ENCODE assay signal across 18 cellular contexts in the genomic region with DNA sequence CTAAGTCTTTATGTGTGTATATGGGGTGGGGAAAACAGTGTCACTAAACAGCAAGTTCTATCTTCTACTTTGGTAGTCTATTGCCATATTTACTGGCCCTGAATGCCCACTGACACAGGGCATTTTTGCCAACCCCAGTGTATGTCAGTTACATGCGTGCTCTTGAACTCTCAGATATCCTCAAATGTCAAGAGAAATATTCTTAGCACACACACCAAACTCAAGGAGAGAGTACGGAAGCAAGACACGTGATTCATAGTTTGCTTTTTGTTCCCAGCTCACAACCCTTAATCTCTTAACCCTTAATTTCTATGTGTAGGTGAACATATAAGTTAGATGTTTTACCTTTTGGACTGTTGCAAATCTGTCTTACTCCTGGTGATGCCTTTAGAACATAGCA. TPM values are rescaled to one million over a fixed set of nuclear protein-coding genes. Genes with fewer than 3 reads are reported as not detected.
DNase-seq lines count a peak whose midpoint lies in the region; ATAC-seq and TF ChIP-seq lines count a peak whose summit lies in the region.
"Had no signal": no experiment of that assay in that cellular context is flagged by ENCODE, and none has a peak within 500 bp of the region (broad histone marks: within the 10 kb centered on the region; RNA-seq: fewer than 3 reads in every experiment).

No MANE protein-coding gene starts in this region.

- H3K9me3 ChIP-seq in CD8-positive, alpha-beta memory T cell (ENCODE audit: low read length), result no peaks in the 10 kb centered on the region
- H3K9me3 ChIP-seq in neutrophil (no peaks in the 10 kb centered on the region), mesenchymal stem cell (ENCODE audit: control insufficient read depth, low read length) (no peaks in the 10 kb centered on the region)
- H3K9me3 ChIP-seq: HAP-1, Peyer's patch, tibial nerve had no signal

- H2BK5ac ChIP-seq in mesenchymal stem cell (ENCODE audit: low read depth, low read length, poor library complexity, severe bottlenecking), result no peak overlapping the region

- peaks cover 66% of the 10 kb centered on the region for H3K4me1 Mint-ChIP-seq in activated CD4-positive, alpha-beta memory T cell treated with anti-CD3 and anti-CD28 coated beads for 36 hours (ENCODE audit: low read depth)
- H3K4me1 Mint-ChIP-seq in activated CD4-positive, alpha-beta memory T cell treated with anti-CD3 and anti-CD28 coated beads, Interleukin-2, amount 10 ng/mL, durations not matched to agents 7 days and 5 days, result peaks cover 39% of the 10 kb centered on the region
- peaks cover 67 to 95% (median 80%) of the 10 kb centered on the region in 3 donors for H3K4me1 Mint-ChIP-seq in CD8-positive, alpha-beta memory T cell
- H3K4me1 Mint-ChIP-seq in central memory CD8-positive, alpha-beta T cell, result peaks cover 65% of the 10 kb centered on the region

- no peak for ATAC-seq in central memory CD8-positive, alpha-beta T cell (replicated peaks; ENCODE audit: extremely low read depth, poor library complexity, severe bottlenecking)

- peaks cover 23% of the 10 kb centered on the region for H3K36me3 Mint-ChIP-seq in activated CD4-positive, alpha-beta memory T cell treated with anti-CD3 and anti-CD28 coated beads for 36 hours
- peaks cover 42% of the 10 kb centered on the region for H3K36me3 Mint-ChIP-seq in activated CD4-positive, alpha-beta memory T cell treated with anti-CD3 and anti-CD28 coated beads, Interleukin-2, amount 10 ng/mL, durations not matched to agents 7 days and 5 days (ENCODE audit: low read depth)
- H3K36me3 Mint-ChIP-seq in CD8-positive, alpha-beta memory T cell, result peaks cover 5 to 45% (median 9%) of the 10 kb centered on the region in 3 donors
- peaks cover 40% of the 10 kb centered on the region for H3K36me3 Mint-ChIP-seq in central memory CD8-positive, alpha-beta T cell (ENCODE audit: insufficient read depth)

- no peak overlapping the region for H3K14ac ChIP-seq in mesenchymal stem cell (ENCODE audit: low read length in 2 of 2)

- peak overlapping the region; percentile 76 for H3K27ac Mint-ChIP-seq in activated CD4-positive, alpha-beta memory T cell treated with anti-CD3 and anti-CD28 coated beads for 36 hours
- H3K27ac Mint-ChIP-seq in activated CD4-positive, alpha-beta memory T cell treated with anti-CD3 and anti-CD28 coated beads, Interleukin-2, amount 10 ng/mL, durations not matched to agents 7 days and 5 days, result no peak overlapping the region
- H3K27ac Mint-ChIP-seq in CD8-positive, alpha-beta memory T cell, result peak overlapping the region in 7 of 8 donors; percentile 9 to 93 (median 45)
- peak overlapping the region; percentile 88 for H3K27ac Mint-ChIP-seq in central memory CD8-positive, alpha-beta T cell (ENCODE audit: low read depth)
- H3K27ac Mint-ChIP-seq: activated CD8-positive, alpha-beta memory T cell treated with anti-CD3 and anti-CD28 coated beads, Interleukin-2, amount 10 ng/mL, durations not matched to agents 7 days and 5 days had no signal

- no peak overlapping the region for H2BK120ac ChIP-seq in mesenchymal stem cell (ENCODE audit: low read depth, low read length)

- DNase-seq in activated CD4-positive, alpha-beta memory T cell treated with anti-CD3 and anti-CD28 coated beads for 36 hours, result no peak
- DNase-seq in activated CD4-positive, alpha-beta memory T cell treated with anti-CD3 and anti-CD28 coated beads, Interleukin-2, amount 10 ng/mL, durations not matched to agents 7 days and 5 days, result no peak
- DNase-seq in CD8-positive, alpha-beta memory T cell, result no peak
- no peak for DNase-seq in central memory CD8-positive, alpha-beta T cell (ENCODE audit: low spot score in 2 of 2)
- DNase-seq in NCI-H1694 (lab: John Stamatoyannopoulos, UW) (no peak), T-helper 1 cell (no peak), mesenchymal stem cell (no peak)
- DNase-seq: foreskin melanocyte; mesendoderm; NCI-H774; nucleus accumbens; Peyer's patch; stimulated activated CD4-positive, alpha-beta T cell treated with anti-CD3 and anti-CD28 coated beads, Interleukin-4, amount 100 ng/mL, for 1 hour; stimulated activated CD8-positive, alpha-beta memory T cell treated with anti-CD3 and anti-CD28 coated beads, Interleukin-4, amount 100 ng/mL, for 48 hours had no signal

- CTCF ChIA-PET in activated CD4-positive, alpha-beta memory T cell treated with anti-CD3 and anti-CD28 coated beads for 36 hours (lab: Charles Lee), result interaction anchor here (2.1 kb wide), 1 partner anchor 38 kb away, joined by 6 read pairs; no protein-coding TSS in a partner anchor
- CTCF ChIA-PET in activated CD4-positive, alpha-beta memory T cell treated with anti-CD3 and anti-CD28 coated beads, Interleukin-2, amount 10 ng/mL, durations not matched to agents 7 days and 5 days (lab: Charles Lee), result no interaction called here
- CTCF ChIA-PET in CD8-positive, alpha-beta memory T cell (lab: Charles Lee), result no interaction called here

- H3K18ac ChIP-seq in mesenchymal stem cell (ENCODE audit: low read depth in 1 of 2, low read length in 2 of 2), result no peak overlapping the region

- no peak overlapping the region for H2BK12ac ChIP-seq in mesenchymal stem cell (ENCODE audit: low read length in 2 of 2)

- intact Hi-C loops in activated CD4-positive, alpha-beta memory T cell treated with anti-CD3 and anti-CD28 coated beads for 36 hours (cut with micrococcal nuclease), result loop anchor here (1.0 kb wide), 1 partner anchor 11 kb away; no protein-coding TSS in a partner anchor

- H3K9me3 Mint-ChIP-seq in activated CD4-positive, alpha-beta memory T cell treated with anti-CD3 and anti-CD28 coated beads for 36 hours, result no peaks in the 10 kb centered on the region
- H3K9me3 Mint-ChIP-seq in activated CD4-positive, alpha-beta memory T cell treated with anti-CD3 and anti-CD28 coated beads, Interleukin-2, amount 10 ng/mL, durations not matched to agents 7 days and 5 days, result no peaks in the 10 kb centered on the region
- H3K9me3 Mint-ChIP-seq in CD8-positive, alpha-beta memory T cell, result no peaks in the 10 kb centered on the region
- no peaks in the 10 kb centered on the region for H3K9me3 Mint-ChIP-seq in central memory CD8-positive, alpha-beta T cell

- no peak overlapping the region for H3K27ac ChIP-seq in CD8-positive, alpha-beta memory T cell (ENCODE audit: low read depth, low read length)
- H3K27ac ChIP-seq in neutrophil (peak overlapping the region; percentile 35), mesenchymal stem cell (ENCODE audit: low read length, poor library complexity, severe bottlenecking) (no peak overlapping the region)
- H3K27ac ChIP-seq: tibial nerve had no signal

- peaks cover 46% of the 10 kb centered on the region for H3K4me1 ChIP-seq in CD8-positive, alpha-beta memory T cell (ENCODE audit: insufficient read depth, low read length)
- H3K4me1 ChIP-seq in neutrophil (ENCODE audit: control insufficient read depth in 1 of 2, insufficient read depth in 1 of 2, low read depth in 1 of 2, low read length in 1 of 2), result peaks cover 0 to 11% of the 10 kb centered on the region in 2 experiments
- no peaks in the 10 kb centered on the region for H3K4me1 ChIP-seq in mesenchymal stem cell (ENCODE audit: control insufficient read depth, insufficient read depth, low read depth, low read length)
- H3K4me1 ChIP-seq: HAP-1 had no signal

- H2AK5ac ChIP-seq in mesenchymal stem cell (ENCODE audit: low read length, severe bottlenecking), result no peak overlapping the region

- POLR2A ChIA-PET in activated CD4-positive, alpha-beta memory T cell treated with anti-CD3 and anti-CD28 coated beads for 36 hours (lab: Charles Lee), result no interaction called here
- POLR2A ChIA-PET in activated CD4-positive, alpha-beta memory T cell treated with anti-CD3 and anti-CD28 coated beads, Interleukin-2, amount 10 ng/mL, durations not matched to agents 7 days and 5 days (lab: Charles Lee), result interaction anchor here (0.6 to 1.5 kb wide), 2 partner anchors 12 to 30 kb away, joined by 3 to 4 read pairs; no protein-coding TSS in a partner anchor
- POLR2A ChIA-PET in CD8-positive, alpha-beta memory T cell (lab: Charles Lee), result no interaction called here

- H3K9ac ChIP-seq in mesenchymal stem cell (ENCODE audit: low read length), result no peak overlapping the region

- H2AFZ ChIP-seq in mesenchymal stem cell (ENCODE audit: low read depth, low read length), result no peak overlapping the region

- H3K23ac ChIP-seq in mesenchymal stem cell (ENCODE audit: low read length in 2 of 2), result no peak overlapping the region

- H3K79me1 ChIP-seq in mesenchymal stem cell (replicated peaks; ENCODE audit: low read length, poor library complexity, severe bottlenecking), result no peaks in the 10 kb centered on the region

- H4K91ac ChIP-seq in mesenchymal stem cell (ENCODE audit: low read length), result no peak overlapping the region

- H3K4me2 ChIP-seq in mesenchymal stem cell (ENCODE audit: low read length, poor library complexity, severe bottlenecking), result no peak overlapping the region

- H3K36me3 ChIP-seq in CD8-positive, alpha-beta memory T cell (ENCODE audit: insufficient read depth, low read length), result peaks cover 5% of the 10 kb centered on the region
- H3K36me3 ChIP-seq in neutrophil (peaks cover 29% of the 10 kb centered on the region), mesenchymal stem cell (ENCODE audit: control insufficient read depth in 1 of 2, insufficient read depth in 2 of 2, low read depth in 1 of 2, low read length in 2 of 2) (peaks cover 3 to 48% of the 10 kb centered on the region in 2 experiments)

- TF ChIP-seq CTCF in neutrophil (IDR thresholded peaks at IDR 0.05), result no peak

- no peak overlapping the region for H3K4ac ChIP-seq in mesenchymal stem cell (ENCODE audit: low read depth in 1 of 2, low read length in 2 of 2)

- H4K8ac ChIP-seq in mesenchymal stem cell (ENCODE audit: low read length), result no peak overlapping the region

- H3K27me3 ChIP-seq in CD8-positive, alpha-beta memory T cell (ENCODE audit: insufficient read depth, low read length, poor library complexity, severe bottlenecking), result no peaks in the 10 kb centered on the region
- H3K27me3 ChIP-seq in neutrophil (no peaks in the 10 kb centered on the region), mesenchymal stem cell (ENCODE audit: control insufficient read depth in 1 of 2, insufficient read depth in 1 of 2, low read length in 2 of 2) (no peaks in the 10 kb centered on the region)
- H3K27me3 ChIP-seq: Peyer's patch, tibial nerve had no signal

- H3K27me3 Mint-ChIP-seq in activated CD4-positive, alpha-beta memory T cell treated with anti-CD3 and anti-CD28 coated beads for 36 hours, result no peaks in the 10 kb centered on the region
- no peaks in the 10 kb centered on the region for H3K27me3 Mint-ChIP-seq in activated CD4-positive, alpha-beta memory T cell treated with anti-CD3 and anti-CD28 coated beads, Interleukin-2, amount 10 ng/mL, durations not matched to agents 7 days and 5 days
- H3K27me3 Mint-ChIP-seq in CD8-positive, alpha-beta memory T cell, result no peaks in the 10 kb centered on the region
- no peaks in the 10 kb centered on the region for H3K27me3 Mint-ChIP-seq in central memory CD8-positive, alpha-beta T cell
- H3K27me3 Mint-ChIP-seq: activated CD8-positive, alpha-beta memory T cell treated with anti-CD3 and anti-CD28 coated beads, Interleukin-2, amount 10 ng/mL, durations not matched to agents 7 days and 5 days had no signal

- WGBS in mesenchymal stem cell, result 96% methylated on average over 3 of the region's 3 CpGs

- no peak overlapping the region for H2BK15ac ChIP-seq in mesenchymal stem cell (ENCODE audit: low read depth, poor library complexity, severe bottlenecking)

- no peak overlapping the region for H3K4me3 ChIP-seq in CD8-positive, alpha-beta memory T cell (ENCODE audit: low read length)
- H3K4me3 ChIP-seq in neutrophil (ENCODE audit: low read depth in 1 of 2, low read length in 1 of 2) (no peak overlapping the region), mesenchymal stem cell (ENCODE audit: insufficient read depth in 1 of 2, low read depth in 1 of 2, low read length in 2 of 2) (no peak overlapping the region)
- H3K4me3 ChIP-seq: HAP-1, Peyer's patch, tibial nerve had no signal

- peak overlapping the region; percentile 32 for H3K4me3 Mint-ChIP-seq in activated CD4-positive, alpha-beta memory T cell treated with anti-CD3 and anti-CD28 coated beads for 36 hours
- no peak overlapping the region for H3K4me3 Mint-ChIP-seq in activated CD4-positive, alpha-beta memory T cell treated with anti-CD3 and anti-CD28 coated beads, Interleukin-2, amount 10 ng/mL, durations not matched to agents 7 days and 5 days
- peak overlapping the region in 5 of 7 donors; percentile 14 to 66 (median 63) for H3K4me3 Mint-ChIP-seq in CD8-positive, alpha-beta memory T cell
- peak overlapping the region; percentile 62 for H3K4me3 Mint-ChIP-seq in central memory CD8-positive, alpha-beta T cell
- H3K4me3 Mint-ChIP-seq: activated CD8-positive, alpha-beta memory T cell treated with anti-CD3 and anti-CD28 coated beads, Interleukin-2, amount 10 ng/mL, durations not matched to agents 7 days and 5 days had no signal

RNA-seq across cellular contexts. Expression of a gene that starts 39.3 kb away (rescaled TPM):
- total RNA-seq in activated CD4-positive, alpha-beta memory T cell treated with anti-CD3 and anti-CD28 coated beads for 36 hours, result 10 to 100 TPM; 27.1 to 27.3 TPM
- 10 to 100 TPM; 41.6 to 43.0 TPM for total RNA-seq in activated CD4-positive, alpha-beta memory T cell treated with anti-CD3 and anti-CD28 coated beads, Interleukin-2, amount 10 ng/mL, durations not matched to agents 7 days and 5 days
- total RNA-seq in CD8-positive, alpha-beta memory T cell, result 10 to 100 TPM; 40.9 to 41.3 TPM
- polyA plus RNA-seq in CD8-positive, alpha-beta memory T cell, result 45.3 TPM
- polyA plus RNA-seq in mesenchymal stem cell (2013, experiment 1 of 2), result 13.3 TPM
- 13.9 TPM for polyA plus RNA-seq in mesenchymal stem cell (2013, experiment 2 of 2)
